In genomic region chr18:36303203-36303844, GRCh38 we compare ENCODE assay signal across 21 cellular contexts. TPM values are rescaled to one million over a fixed set of nuclear protein-coding genes. Genes with fewer than 3 reads are reported as not detected.
A peak's percentile ranks its signal among the peaks of the same experiment; 100 is the strongest.
DNase-seq lines count a peak whose midpoint lies in the region; ATAC-seq and TF ChIP-seq lines count a peak whose summit lies in the region.
"Had no signal": no experiment of that assay in that cellular context is flagged by ENCODE, and none has a peak within 500 bp of the region (broad histone marks: within the 10 kb centered on the region; RNA-seq: fewer than 3 reads in every experiment).

No MANE protein-coding gene starts in this region.

- H3K9ac ChIP-seq in endodermal cell (ENCODE audit: extremely low read depth, low read length, poor library complexity, severe bottlenecking) (no peak overlapping the region), neural progenitor cell (no peak overlapping the region)
- H3K9ac ChIP-seq: BLaER1, KMS-11 had no signal

- in situ Hi-C loops in KBM-7 (cut with MboI; ENCODE audit: low pct_unique_long_range_greater_than_20kb, low sequenced_read_pairs), result no loop called here

- H3K4me1 Mint-ChIP-seq in endodermal cell (no peaks in the 10 kb centered on the region), neural progenitor cell (peaks cover 31% of the 10 kb centered on the region)
- no peaks in the 10 kb centered on the region for H3K4me1 Mint-ChIP-seq in CD4-positive, alpha-beta T cell (ENCODE audit: low read depth)

- ATAC-seq in left ventricle myocardium superior (peak; percentile 47), Right ventricle myocardium inferior (no peak), HG03378 (IDR thresholded peaks at IDR 0.05; ENCODE audit: unreplicated experiment) (no peak), HG03460 (IDR thresholded peaks at IDR 0.05; ENCODE audit: unreplicated experiment) (no peak)
- no peak for ATAC-seq in CD4-positive, alpha-beta T cell (ENCODE audit: poor library complexity)
- ATAC-seq: CD8-positive, alpha-beta T cell; GM23338; HCT116; HepG2 had no signal

- no peak for TF ChIP-seq CTCF in endodermal cell (conservative IDR thresholded peaks at IDR 0.05)
- TF ChIP-seq CTCF in neural progenitor cell (IDR thresholded peaks at IDR 0.05), result no peak
- TF ChIP-seq CTCF in CD4-positive, alpha-beta T cell (IDR thresholded peaks at IDR 0.05), result no peak

- H3K4me3 Mint-ChIP-seq in endodermal cell (no peak overlapping the region), neural progenitor cell (no peak overlapping the region)
- H3K4me3 Mint-ChIP-seq in CD4-positive, alpha-beta T cell, result no peak overlapping the region
- H3K4me3 Mint-ChIP-seq: CD8-positive, alpha-beta T cell; GM23338 had no signal

- H3K4me3 ChIP-seq in endodermal cell (ENCODE audit: low read length) (no peak overlapping the region), neural progenitor cell (no peak overlapping the region)
- H3K4me3 ChIP-seq: BLaER1, GM23338, PC-9, SJSA1 had no signal

- H3K79me2 ChIP-seq in neural progenitor cell (ENCODE audit: low read depth), result peaks cover 100% of the 10 kb centered on the region

- H3K36me3 ChIP-seq in endodermal cell (ENCODE audit: control insufficient read depth, insufficient read depth, low read length), result no peaks in the 10 kb centered on the region
- H3K36me3 ChIP-seq in neural progenitor cell, result no peaks in the 10 kb centered on the region
- H3K36me3 ChIP-seq: BLaER1, SJSA1 had no signal

- 78 to 84% methylated on average over 4 to 6 of the region's 6 CpGs for WGBS in endodermal cell (ENCODE audit: insufficient coverage in 1 of 2, insufficient read length in 1 of 2), 2 experiments

- H3K9me3 ChIP-seq in endodermal cell (ENCODE audit: control insufficient read depth, low read length) (no peaks in the 10 kb centered on the region), neural progenitor cell (ENCODE audit: low read depth) (no peaks in the 10 kb centered on the region)
- H3K9me3 ChIP-seq in CD4-positive, alpha-beta T cell (ENCODE audit: control insufficient read depth, low read length), result no peaks in the 10 kb centered on the region
- H3K9me3 ChIP-seq: BLaER1, SJSA1 had no signal

- H3K9me3 Mint-ChIP-seq in endodermal cell (no peaks in the 10 kb centered on the region), neural progenitor cell (peaks cover 2% of the 10 kb centered on the region)
- no peaks in the 10 kb centered on the region for H3K9me3 Mint-ChIP-seq in CD4-positive, alpha-beta T cell
- H3K9me3 Mint-ChIP-seq: CD8-positive, alpha-beta T cell; GM23338 had no signal

- H3K27me3 ChIP-seq in endodermal cell (ENCODE audit: control insufficient read depth, insufficient read depth, low read length, poor library complexity, severe bottlenecking) (peaks cover 38% of the 10 kb centered on the region), neural progenitor cell (no peaks in the 10 kb centered on the region)
- H3K27me3 ChIP-seq in CD4-positive, alpha-beta T cell (ENCODE audit: control insufficient read depth, insufficient read depth, low read length), result peaks cover 70% of the 10 kb centered on the region

- H3K27me3 Mint-ChIP-seq in endodermal cell (ENCODE audit: insufficient read depth), result peaks cover 68% of the 10 kb centered on the region
- peaks cover 4% of the 10 kb centered on the region for H3K27me3 Mint-ChIP-seq in neural progenitor cell (ENCODE audit: insufficient read depth, low read depth)
- peaks cover 91% of the 10 kb centered on the region for H3K27me3 Mint-ChIP-seq in CD4-positive, alpha-beta T cell

- no peaks in the 10 kb centered on the region for H3F3A ChIP-seq in neural progenitor cell (ENCODE audit: low read depth)

- H3K36me3 Mint-ChIP-seq in endodermal cell (ENCODE audit: low read depth) (no peaks in the 10 kb centered on the region), neural progenitor cell (peaks cover 15% of the 10 kb centered on the region)
- H3K36me3 Mint-ChIP-seq in CD4-positive, alpha-beta T cell (ENCODE audit: low read depth), result no peaks in the 10 kb centered on the region
- H3K36me3 Mint-ChIP-seq: CD8-positive, alpha-beta T cell had no signal

- H2AFZ ChIP-seq in neural progenitor cell (replicated peaks), result no peak overlapping the region
- H2AFZ ChIP-seq: GM23338, PC-9 had no signal

- H3K4me1 ChIP-seq in endodermal cell (ENCODE audit: control insufficient read depth, insufficient read depth, low read length), result no peaks in the 10 kb centered on the region
- H3K4me1 ChIP-seq in neural progenitor cell, result peaks cover 38% of the 10 kb centered on the region
- H3K4me1 ChIP-seq: SJSA1 had no signal

- peaks cover 97% of the 10 kb centered on the region for H4K20me1 ChIP-seq in neural progenitor cell (ENCODE audit: low read depth)
- H4K20me1 ChIP-seq: BLaER1 had no signal

- POLR2A ChIA-PET in CD4-positive, alpha-beta T cell (lab: Charles Lee), result no interaction called here

- H3K4me2 ChIP-seq in neural progenitor cell, result peak overlapping the region; percentile 33
- H3K4me2 ChIP-seq: BLaER1, GM23338, KMS-11, PC-9 had no signal

- DNase-seq in left ventricle myocardium superior (no peak), Right ventricle myocardium inferior (ENCODE audit: missing footprints) (no peak), endodermal cell (peak; percentile 28), neural progenitor cell (ENCODE audit: low spot score) (no peak), KBM-7 (no peak)
- DNase-seq in CD4-positive, alpha-beta T cell, result no peak
- DNase-seq: Calu3; CD8-positive, alpha-beta T cell; MV-4-11; NCI-H1694 treated with DMSO at 0.1 percent for 48 hours; NCI-H510A; NCI-H774 had no signal

- H3K27ac ChIP-seq in endodermal cell (ENCODE audit: low read depth, low read length) (no peak overlapping the region), neural progenitor cell (no peak overlapping the region)
- no peak overlapping the region for H3K27ac ChIP-seq in CD4-positive, alpha-beta T cell (ENCODE audit: low read depth, low read length)
- H3K27ac ChIP-seq: BLaER1, KMS-11, PC-9, SJSA1 had no signal

- H3K27ac Mint-ChIP-seq in endodermal cell (no peak overlapping the region), neural progenitor cell (no peak overlapping the region)
- no peak overlapping the region for H3K27ac Mint-ChIP-seq in CD4-positive, alpha-beta T cell
- H3K27ac Mint-ChIP-seq: CD8-positive, alpha-beta T cell; GM23338 had no signal

- intact Hi-C loops in left ventricle myocardium superior (cut with micrococcal nuclease), result loop anchor here (10.0 kb wide), 1 partner anchor 261 kb away; no protein-coding TSS in a partner anchor
- intact Hi-C loops in Right ventricle myocardium inferior (cut with DNase I), result loop anchor here (2.0 to 5.0 kb wide), 2 partner anchors 34 to 165 kb away; no protein-coding TSS in a partner anchor
- intact Hi-C loops in CD4-positive, alpha-beta T cell (cut with DNase I, micrococcal nuclease), result no loop called here

- CTCF ChIA-PET in CD4-positive, alpha-beta T cell (lab: Charles Lee), result interaction anchor here (1.7 kb wide), 1 partner anchor 14 kb away, joined by 4 read pairs; no protein-coding TSS in a partner anchor

RNA-seq across cellular contexts. Expression of gene FHOD3, which starts 5.8 kb away (rescaled TPM):
- total RNA-seq in left ventricle myocardium superior, result 347 TPM
- 350 TPM for total RNA-seq in Right ventricle myocardium inferior
- 1 to 10 TPM; 2.8 to 3.1 TPM for total RNA-seq in endodermal cell
- polyA plus RNA-seq in endodermal cell (2013, experiment 1 of 2), result 20.7 TPM
- polyA plus RNA-seq in endodermal cell (2013, experiment 2 of 2), result 21.9 TPM
- 69.7 and 70.2 TPM in 2 replicates for total RNA-seq in neural progenitor cell (ENCODE audit: low replicate concordance)
- not detected for total RNA-seq in CD4-positive, alpha-beta T cell
- total RNA-seq: CD8-positive, alpha-beta T cell had no signal
- polyA plus RNA-seq: HepG2 had no signal

Comparison
In these comparisons a context has a peak if more than half of its experiments do, and no peak if none do; other contexts are left out.
1. RNA of gene FHOD3, which starts 5.8 kb away (total RNA-seq): 350 TPM in Right ventricle myocardium inferior (single experiment), 347 TPM in left ventricle myocardium superior (single experiment) and 69.7 to 70.2 TPM in neural progenitor cell; 2.8 to 3.1 TPM in endodermal cell and not detected in CD4-positive, alpha-beta T cell; every median in the first group is over 10 times any median in the second.
2. intact Hi-C loops: an anchor here in left ventricle myocardium superior (10.0 kb wide) and Right ventricle myocardium inferior (2.0 to 5.0 kb wide); none called in CD4-positive, alpha-beta T cell.